ENCODE assay signal across 33 cellular contexts in the genomic region with DNA sequence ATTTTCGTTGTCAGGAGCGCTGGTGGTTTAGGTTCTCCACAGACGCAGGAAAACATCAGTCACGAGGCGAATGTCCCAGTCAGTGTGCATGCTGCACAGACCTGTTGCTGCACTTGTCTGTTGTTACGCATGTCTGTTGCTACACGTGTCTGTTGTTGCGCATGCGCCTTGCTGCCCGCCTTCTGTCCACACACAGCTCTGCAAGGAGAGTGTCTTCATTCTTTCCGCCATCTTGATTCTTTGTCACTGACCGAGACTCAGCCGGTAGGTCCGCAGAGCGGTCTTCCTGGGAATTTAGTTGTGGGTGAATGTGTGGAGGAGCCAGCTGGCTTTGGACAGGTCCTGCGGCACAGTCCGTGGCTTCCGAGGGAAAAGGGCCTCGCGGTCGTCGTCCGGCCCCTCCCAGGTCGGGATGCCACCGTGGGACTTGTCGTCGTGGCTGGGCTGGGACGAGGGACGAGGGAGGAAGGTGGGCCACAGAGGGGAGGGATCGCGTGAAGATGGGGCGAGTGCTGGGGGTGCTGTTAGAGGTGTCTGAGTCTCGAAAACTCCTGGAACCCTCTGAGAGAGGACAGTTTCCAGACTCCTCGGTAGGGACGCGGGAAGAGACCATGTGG. TPM values are rescaled to one million over a fixed set of nuclear protein-coding genes. Genes with fewer than 3 reads are reported as not detected.
"Had no signal": no experiment of that assay in that cellular context is flagged by ENCODE, and none has a peak within 500 bp of the region (broad histone marks: within the 10 kb centered on the region; RNA-seq: fewer than 3 reads in every experiment).

A gene with protein sequence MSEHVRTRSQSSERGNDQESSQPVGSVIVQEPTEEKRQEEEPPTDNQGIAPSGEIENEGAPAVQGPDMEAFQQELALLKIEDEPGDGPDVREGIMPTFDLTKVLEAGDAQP (plus strand): TSS at position 180 of the 617 bp plus-strand sequence. CDS start 1,012 bp downstream, outside the sequence.

- H3K4me3 ChIP-seq: ascending aorta, breast epithelium, cardiac muscle cell, esophagus muscularis mucosa, gastrocnemius medialis, heart left ventricle had no signal

- H3K27ac Mint-ChIP-seq: activated CD4-positive, alpha-beta memory T cell treated with anti-CD3 and anti-CD28 coated beads, Interleukin-2, amount 10 ng/mL, durations not matched to agents 7 days and 5 days; activated CD4-positive, alpha-beta T cell treated with anti-CD3 and anti-CD28 coated beads, Interleukin-2, amount 10 ng/mL, durations not matched to agents 7 days and 5 days; activated naive CD4-positive, alpha-beta T cell treated with anti-CD3 and anti-CD28 coated beads, Interleukin-2, amount 10 ng/mL, durations not matched to agents 7 days and 5 days; activated naive CD4-positive, alpha-beta T cell treated with anti-CD3 and anti-CD28 coated beads, Interleukin-2, amount 50 U/mL, for 72 hours; activated naive CD8-positive, alpha-beta T cell treated with anti-CD3 and anti-CD28 coated beads, Interleukin-2, amount 10 ng/mL, durations not matched to agents 7 days and 5 days; activated T-cell treated with anti-CD3 and anti-CD28 coated beads, Interleukin-2, amount 50 U/mL, for 24 hours; activated T-cell treated with anti-CD3 and anti-CD28 coated beads, Interleukin-2, amount 50 U/mL, for 72 hours; brain; effector memory CD8-positive, alpha-beta T cell; WTC11 had no signal

- H3K36me3 Mint-ChIP-seq: activated naive CD4-positive, alpha-beta T cell treated with anti-CD3 and anti-CD28 coated beads, Interleukin-2, amount 10 ng/mL, durations not matched to agents 7 days and 5 days; activated naive CD8-positive, alpha-beta T cell treated with anti-CD3 and anti-CD28 coated beads, Interleukin-2, amount 10 ng/mL, durations not matched to agents 7 days and 5 days; brain; WTC11 had no signal

- H3K27me3 ChIP-seq: ascending aorta, cardiac muscle cell, esophagus muscularis mucosa, foreskin keratinocyte, gastrocnemius medialis had no signal

- H3K4me3 Mint-ChIP-seq: activated CD4-positive, alpha-beta memory T cell treated with anti-CD3 and anti-CD28 coated beads, Interleukin-2, amount 10 ng/mL, durations not matched to agents 7 days and 5 days; activated CD4-positive, alpha-beta T cell treated with anti-CD3 and anti-CD28 coated beads, Interleukin-2, amount 10 ng/mL, durations not matched to agents 7 days and 5 days; activated naive CD4-positive, alpha-beta T cell treated with anti-CD3 and anti-CD28 coated beads, Interleukin-2, amount 10 ng/mL, durations not matched to agents 7 days and 5 days; activated naive CD8-positive, alpha-beta T cell treated with anti-CD3 and anti-CD28 coated beads, Interleukin-2, amount 10 ng/mL, durations not matched to agents 7 days and 5 days; activated T-cell treated with anti-CD3 and anti-CD28 coated beads, Interleukin-2, amount 50 U/mL, for 24 hours; activated T-cell treated with anti-CD3 and anti-CD28 coated beads, Interleukin-2, amount 50 U/mL, for 72 hours; brain; central memory CD8-positive, alpha-beta T cell; effector memory CD8-positive, alpha-beta T cell; WTC11 had no signal

- H3K4me1 Mint-ChIP-seq: activated CD4-positive, alpha-beta memory T cell treated with anti-CD3 and anti-CD28 coated beads, Interleukin-2, amount 10 ng/mL, durations not matched to agents 7 days and 5 days; activated CD4-positive, alpha-beta T cell treated with anti-CD3 and anti-CD28 coated beads, Interleukin-2, amount 10 ng/mL, durations not matched to agents 7 days and 5 days; activated naive CD4-positive, alpha-beta T cell treated with anti-CD3 and anti-CD28 coated beads, Interleukin-2, amount 10 ng/mL, durations not matched to agents 7 days and 5 days; activated naive CD8-positive, alpha-beta T cell treated with anti-CD3 and anti-CD28 coated beads, Interleukin-2, amount 10 ng/mL, durations not matched to agents 7 days and 5 days; brain; central memory CD8-positive, alpha-beta T cell; WTC11 had no signal

- H3K9me3 Mint-ChIP-seq: activated CD4-positive, alpha-beta memory T cell treated with anti-CD3 and anti-CD28 coated beads, Interleukin-2, amount 10 ng/mL, durations not matched to agents 7 days and 5 days; activated CD4-positive, alpha-beta T cell treated with anti-CD3 and anti-CD28 coated beads, Interleukin-2, amount 10 ng/mL, durations not matched to agents 7 days and 5 days; activated naive CD4-positive, alpha-beta T cell treated with anti-CD3 and anti-CD28 coated beads, Interleukin-2, amount 10 ng/mL, durations not matched to agents 7 days and 5 days; activated naive CD8-positive, alpha-beta T cell treated with anti-CD3 and anti-CD28 coated beads, Interleukin-2, amount 10 ng/mL, durations not matched to agents 7 days and 5 days; activated T-cell treated with anti-CD3 and anti-CD28 coated beads, Interleukin-2, amount 50 U/mL, for 24 hours; activated T-cell treated with anti-CD3 and anti-CD28 coated beads, Interleukin-2, amount 50 U/mL, for 72 hours; central memory CD8-positive, alpha-beta T cell; effector memory CD8-positive, alpha-beta T cell had no signal

- H3K27me3 Mint-ChIP-seq: activated CD4-positive, alpha-beta memory T cell treated with anti-CD3 and anti-CD28 coated beads, Interleukin-2, amount 10 ng/mL, durations not matched to agents 7 days and 5 days; activated CD4-positive, alpha-beta T cell treated with anti-CD3 and anti-CD28 coated beads, Interleukin-2, amount 10 ng/mL, durations not matched to agents 7 days and 5 days; activated naive CD4-positive, alpha-beta T cell treated with anti-CD3 and anti-CD28 coated beads, Interleukin-2, amount 10 ng/mL, durations not matched to agents 7 days and 5 days; activated naive CD8-positive, alpha-beta T cell treated with anti-CD3 and anti-CD28 coated beads, Interleukin-2, amount 10 ng/mL, durations not matched to agents 7 days and 5 days had no signal

- H3K27ac ChIP-seq: ascending aorta, breast epithelium, cardiac muscle cell, esophagus muscularis mucosa, foreskin keratinocyte, gastrocnemius medialis, heart left ventricle had no signal

- H3K9me3 ChIP-seq: ascending aorta, breast epithelium, esophagus muscularis mucosa, gastrocnemius medialis had no signal

- ATAC-seq: activated naive CD4-positive, alpha-beta T cell treated with anti-CD3 and anti-CD28 coated beads, Interleukin-2, amount 50 U/mL, for 72 hours; activated T-cell treated with anti-CD3 and anti-CD28 coated beads, Interleukin-2, amount 50 U/mL, for 72 hours; effector memory CD8-positive, alpha-beta T cell; foreskin keratinocyte; gastrocnemius medialis; heart left ventricle; WTC11 had no signal

- H3K36me3 ChIP-seq: ascending aorta, breast epithelium, cardiac muscle cell, esophagus muscularis mucosa, gastrocnemius medialis, heart left ventricle had no signal

- DNase-seq: activated CD4-positive, alpha-beta memory T cell treated with anti-CD3 and anti-CD28 coated beads, Interleukin-2, amount 10 ng/mL, durations not matched to agents 7 days and 5 days; activated CD4-positive, alpha-beta T cell treated with anti-CD3 and anti-CD28 coated beads for 1 hour; activated CD4-positive, alpha-beta T cell treated with anti-CD3 and anti-CD28 coated beads for 4 hours; activated CD4-positive, alpha-beta T cell treated with anti-CD3 and anti-CD28 coated beads, Interleukin-2, amount 10 ng/mL, durations not matched to agents 7 days and 5 days; activated CD4-positive, alpha-beta T cell treated with anti-CD3 and anti-CD28 coated beads, Interleukin-2, amount 50 U/mL, for 4 hours; activated CD8-positive, alpha-beta memory T cell treated with anti-CD3 and anti-CD28 coated beads, Interleukin-2, amount 50 U/mL, for 48 hours; activated gamma-delta T cell; activated naive CD4-positive, alpha-beta T cell; activated naive CD4-positive, alpha-beta T cell treated with anti-CD3 and anti-CD28 coated beads, Interleukin-2, amount 10 ng/mL, durations not matched to agents 7 days and 5 days; activated naive CD8-positive, alpha-beta T cell treated with anti-CD3 and anti-CD28 coated beads, Interleukin-2, amount 10 ng/mL, durations not matched to agents 7 days and 5 days; activated T-cell treated with anti-CD3 and anti-CD28 coated beads for 4 hours; activated T-cell treated with anti-CD3 and anti-CD28 coated beads, Interleukin-2, amount 50 U/mL, for 24 hours; activated T-cell treated with anti-CD3 and anti-CD28 coated beads, Interleukin-2, amount 50 U/mL, for 72 hours; cortex of kidney; dermis blood vessel endothelial cell; effector CD4-positive, alpha-beta T cell; effector memory CD8-positive, alpha-beta T cell; erythroblast; foreskin keratinocyte; gastrocnemius medialis; glutamatergic neuron; heart left ventricle; T-helper 2 cell had no signal

RNA-seq across cellular contexts. Expression of the gene that starts here (rescaled TPM):
- total RNA-seq: activated CD4-positive, alpha-beta T cell treated with anti-CD3 and anti-CD28 coated beads, Interleukin-2, amount 10 ng/mL, durations not matched to agents 7 days and 5 days; ascending aorta; breast epithelium; cardiac muscle cell; cerebellum; dermis blood vessel endothelial cell; esophagus muscularis mucosa; foreskin keratinocyte; gastrocnemius medialis; heart left ventricle; T-helper 1 cell treated with Interleukin-12 subunit alpha and Interleukin-12 subunit beta and Interleukin-4 antibody, amounts not matched to agents 30 ng/mL and 1 ng/mL, for 36 hours had no signal
